ENCODE assay signal across 27 cellular contexts in the genomic region with DNA sequence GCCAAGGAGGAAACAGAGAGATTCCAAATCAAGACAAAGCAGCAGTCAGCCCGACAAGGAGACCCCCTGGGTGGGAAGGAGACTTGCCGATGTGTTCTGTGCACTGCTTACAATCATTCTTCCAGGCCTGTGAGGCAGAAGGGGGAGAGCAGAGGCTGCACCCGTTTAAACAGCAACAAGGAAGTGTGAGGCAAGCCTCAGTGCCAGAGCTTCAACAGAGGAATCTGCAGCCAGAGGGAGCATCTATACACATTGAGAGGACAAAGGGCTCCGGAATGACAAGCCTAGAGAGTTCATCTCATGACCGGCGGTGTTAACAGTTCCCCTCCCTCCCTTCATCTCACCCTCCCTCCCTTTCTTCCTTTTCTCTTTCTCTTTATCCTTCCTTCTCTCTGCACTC.
A peak's percentile ranks its signal among the peaks of the same experiment; 100 is the strongest.
DNase-seq lines count a peak whose midpoint lies in the region; TF ChIP-seq lines count a peak whose summit lies in the region.
"Had no signal": no experiment of that assay in that cellular context is flagged by ENCODE, and none has a peak within 500 bp of the region (broad histone marks: within the 10 kb centered on the region; RNA-seq: fewer than 3 reads in every experiment).

No MANE protein-coding gene starts in this region.

- no peak overlapping the region for H3K23ac ChIP-seq in neuronal stem cell (ENCODE audit: low read depth, low read length, poor library complexity)

- DNase-seq in H7 (peak; percentile 59), NT2/D1 (ENCODE audit: low read depth, low spot score) (peak; percentile 51), hepatocyte (ENCODE audit: low spot score) (peak; percentile 20), neuronal stem cell (ENCODE audit: low spot score) (peak; percentile 41), NCI-H1048 (lab: John Stamatoyannopoulos, UW) (no peak), suprapubic skin (ENCODE audit: low spot score in 2 of 2) (no peak)
- DNase-seq in activated CD4-positive, alpha-beta T cell treated with anti-CD3 and anti-CD28 coated beads, Interleukin-2, amount 50 U/mL, for 1 hour: no peak
- DNase-seq: activated CD4-positive, alpha-beta T cell treated with anti-CD3 and anti-CD28 coated beads, Interleukin-2, amount 10 ng/mL, durations not matched to agents 7 days and 5 days; activated CD8-positive, alpha-beta memory T cell treated with anti-CD3 and anti-CD28 coated beads, Interleukin-2, amount 10 ng/mL, durations not matched to agents 7 days and 5 days; activated naive CD4-positive, alpha-beta T cell treated with anti-CD3 and anti-CD28 coated beads for 36 hours; activated T-cell treated with anti-CD3 and anti-CD28 coated beads, Interleukin-2, amount 50 U/mL, for 72 hours; amniotic stem cell; colonic mucosa; effector memory CD4-positive, alpha-beta T cell; EL; foreskin melanocyte; hypothalamus; MV-4-11; naive B cell; NCI-H1694; NCI-H2171; NCI-H69; stimulated activated CD4-positive, alpha-beta T cell treated with anti-CD3 and anti-CD28 coated beads, Interleukin-4, amount 100 ng/mL, for 4 hours; stimulated activated naive CD4-positive, alpha-beta T cell; WERI-Rb-1 had no signal

- no peak for TF ChIP-seq POLR2A in suprapubic skin (IDR thresholded peaks at IDR 0.05)

- H3K14ac ChIP-seq in neuronal stem cell (ENCODE audit: low read length): no peak overlapping the region

- H3K27ac ChIP-seq in hepatocyte: no peak overlapping the region
- H3K27ac ChIP-seq in neuronal stem cell (replicated peaks; ENCODE audit: low read length): peak overlapping the region; percentile 4
- H3K27ac ChIP-seq in suprapubic skin: no peak overlapping the region
- H3K27ac ChIP-seq: colonic mucosa, thoracic aorta, vagina, WERI-Rb-1 had no signal

- peak overlapping the region; percentile 1 for H3K18ac ChIP-seq in neuronal stem cell (ENCODE audit: low read length)

- H3K36me3 ChIP-seq in H7 (replicated peaks; ENCODE audit: control insufficient read depth, insufficient read depth, low read length): no peaks in the 10 kb centered on the region
- no peaks in the 10 kb centered on the region for H3K36me3 ChIP-seq in NT2/D1 (ENCODE audit: insufficient read depth, insufficient read length, low read length)
- no peaks in the 10 kb centered on the region for H3K36me3 ChIP-seq in hepatocyte (replicated peaks; ENCODE audit: insufficient read depth, low read depth)
- no peaks in the 10 kb centered on the region for H3K36me3 ChIP-seq in neuronal stem cell (replicated peaks in 1 of 2; ENCODE audit: control insufficient read depth in 2 of 2, insufficient read depth in 2 of 2, low read length in 2 of 2)
- H3K36me3 ChIP-seq in suprapubic skin: no peaks in the 10 kb centered on the region
- H3K36me3 ChIP-seq: colonic mucosa, thoracic aorta, vagina, WERI-Rb-1 had no signal

- H3K4me1 ChIP-seq in NT2/D1 (ENCODE audit: insufficient read depth, insufficient read length): no peaks in the 10 kb centered on the region
- peaks cover 6% of the 10 kb centered on the region for H3K4me1 ChIP-seq in hepatocyte (ENCODE audit: insufficient read depth)
- peaks cover 0 to 5% of the 10 kb centered on the region in 2 donors for H3K4me1 ChIP-seq in neuronal stem cell (ENCODE audit: control insufficient read depth in 2 of 2, insufficient read depth in 1 of 2, low read depth in 1 of 2, low read length in 2 of 2)
- no peaks in the 10 kb centered on the region for H3K4me1 ChIP-seq in suprapubic skin
- H3K4me1 ChIP-seq: colonic mucosa, vagina had no signal

- H2AFZ ChIP-seq in hepatocyte (no peak overlapping the region), neuronal stem cell (ENCODE audit: low read length) (no peak overlapping the region)

- H4K8ac ChIP-seq in neuronal stem cell (ENCODE audit: low read depth, low read length): no peak overlapping the region

- 20% methylated on average over 3 of the region's 6 CpGs for WGBS in hepatocyte (ENCODE audit: low lambda C conversion rate, missing lambda C conversion rate)
- no CpG with 5 or more reads among the region's 6 CpGs for WGBS in neuronal stem cell (ENCODE audit: extremely low coverage in 2 of 2, insufficient read length in 2 of 2, insufficient replicate concordance in 1 of 2), 2 donors
- 12% methylated on average over 6 of the region's 6 CpGs for WGBS in suprapubic skin

- no peaks in the 10 kb centered on the region for H3K9me3 ChIP-seq in NT2/D1 (ENCODE audit: insufficient read depth, low read length)
- H3K9me3 ChIP-seq in hepatocyte (ENCODE audit: low read depth): no peaks in the 10 kb centered on the region
- H3K9me3 ChIP-seq in neuronal stem cell (replicated peaks in 1 of 2; ENCODE audit: control insufficient read depth in 2 of 2, insufficient read depth in 1 of 2, low read depth in 1 of 2, low read length in 2 of 2): no peaks in the 10 kb centered on the region
- H3K9me3 ChIP-seq in suprapubic skin: no peaks in the 10 kb centered on the region
- H3K9me3 ChIP-seq: colonic mucosa, thoracic aorta, vagina had no signal

- no peak overlapping the region for H2BK120ac ChIP-seq in neuronal stem cell (ENCODE audit: low read depth, low read length)

- no peak overlapping the region for H2BK12ac ChIP-seq in neuronal stem cell (ENCODE audit: low read length)

- no peaks in the 10 kb centered on the region for H3K79me2 ChIP-seq in hepatocyte

- no peaks in the 10 kb centered on the region for H3K9me2 ChIP-seq in hepatocyte (replicated peaks; ENCODE audit: insufficient read depth)

- no peaks in the 10 kb centered on the region for H4K20me1 ChIP-seq in hepatocyte (ENCODE audit: insufficient read depth, poor library complexity, severe bottlenecking)

- no peak for TF ChIP-seq EP300 in suprapubic skin (IDR thresholded peaks at IDR 0.05)

- no peak overlapping the region for H2BK5ac ChIP-seq in neuronal stem cell (ENCODE audit: low read length)

- no peak overlapping the region for H3K4me2 ChIP-seq in hepatocyte
- no peak overlapping the region for H3K4me2 ChIP-seq in neuronal stem cell (ENCODE audit: insufficient read depth, low read length, poor library complexity, severe bottlenecking)

- H4K91ac ChIP-seq in neuronal stem cell (ENCODE audit: low read depth, low read length, poor library complexity): no peak overlapping the region

- H2BK15ac ChIP-seq in neuronal stem cell (ENCODE audit: low read length): no peak overlapping the region

- no peak overlapping the region for H2AK5ac ChIP-seq in neuronal stem cell (ENCODE audit: low read depth, low read length)

- H3K27me3 ChIP-seq in H7 (ENCODE audit: control insufficient read depth, insufficient read depth, low read length) (no peaks in the 10 kb centered on the region), NT2/D1 (ENCODE audit: insufficient read depth, insufficient read length) (no peaks in the 10 kb centered on the region), hepatocyte (no peaks in the 10 kb centered on the region), neuronal stem cell (ENCODE audit: control insufficient read depth in 3 of 3, insufficient read depth in 3 of 3, low read depth in 1 of 3, low read length in 3 of 3) (peaks cover 0 to 6% (median 0%) of the 10 kb centered on the region in 3 experiments), suprapubic skin (peaks cover 5% of the 10 kb centered on the region)
- H3K27me3 ChIP-seq: colonic mucosa, vagina had no signal

- H3K4ac ChIP-seq in neuronal stem cell (ENCODE audit: low read length): no peak overlapping the region

- H3K79me1 ChIP-seq in neuronal stem cell (ENCODE audit: low read depth, low read length): no peaks in the 10 kb centered on the region

- H3K9ac ChIP-seq in NT2/D1 (ENCODE audit: insufficient read length, low read depth) (no peak overlapping the region), neuronal stem cell (ENCODE audit: low read depth, low read length, poor library complexity) (no peak overlapping the region)

- TF ChIP-seq CTCF in hepatocyte (IDR thresholded peaks at IDR 0.05; ENCODE audit: poor library complexity) (peak; percentile 14), suprapubic skin (IDR thresholded peaks at IDR 0.05) (no peak)

- H3K4me3 ChIP-seq in H7 (ENCODE audit: insufficient read depth, low read depth, low read length) (no peak overlapping the region), NT2/D1 (ENCODE audit: insufficient read length, low read depth) (no peak overlapping the region), hepatocyte (no peak overlapping the region), neuronal stem cell (ENCODE audit: low read length in 2 of 2) (no peak overlapping the region), suprapubic skin (no peak overlapping the region)
- H3K4me3 ChIP-seq: colonic mucosa, thoracic aorta, vagina had no signal

Comparison
In these comparisons a context has a peak if more than half of its experiments do, and no peak if none do; other contexts are left out.
1. DNase-seq: peak in H7 (single experiment), NT2/D1 (single experiment), hepatocyte (single experiment) and neuronal stem cell (single experiment); none in activated CD4-positive, alpha-beta T cell treated with anti-CD3 and anti-CD28 coated beads, Interleukin-2, amount 50 U/mL, for 1 hour (single experiment), NCI-H1048 (single experiment) and suprapubic skin (0 of 2).